9 cellular contexts compared by ENCODE assay signal in genomic region chr1:200039849-200040479, GRCh38. TPM values are rescaled to one million over a fixed set of nuclear protein-coding genes. Genes with fewer than 3 reads are reported as not detected.
DNase-seq lines count a peak whose midpoint lies in the region; ATAC-seq and TF ChIP-seq lines count a peak whose summit lies in the region.
"Had no signal": no experiment of that assay in that cellular context is flagged by ENCODE, and none has a peak within 500 bp of the region (broad histone marks: within the 10 kb centered on the region; RNA-seq: fewer than 3 reads in every experiment).

No MANE protein-coding gene starts in this region.

- H3K9me3 Mint-ChIP-seq in CD14-positive monocyte = peaks cover 0 to 46% (median 24%) of the 10 kb centered on the region in 7 donors

- H3K36me3 Mint-ChIP-seq in CD14-positive monocyte = peaks cover 10 to 11% of the 10 kb centered on the region in 2 donors

- H3K4me1 ChIP-seq in effector memory CD4-positive, alpha-beta T cell (ENCODE audit: control insufficient read depth, insufficient read depth, low read length, poor library complexity, severe bottlenecking) = peaks cover 25% of the 10 kb centered on the region
- peaks cover 41% of the 10 kb centered on the region for H3K4me1 ChIP-seq in neuron (ENCODE audit: insufficient read depth, low read length)

- H3K27me3 Mint-ChIP-seq in CD14-positive monocyte (ENCODE audit: low read depth in 3 of 3) = peaks cover 5 to 50% (median 48%) of the 10 kb centered on the region in 3 donors

- peak overlapping the region; percentile 89 to 95 for H3K4me3 Mint-ChIP-seq in CD14-positive monocyte

- H3K9me3 ChIP-seq in MG63 (no peaks in the 10 kb centered on the region), neuron (ENCODE audit: low read length) (peaks cover 7% of the 10 kb centered on the region)
- H3K9me3 ChIP-seq in effector memory CD4-positive, alpha-beta T cell (ENCODE audit: control insufficient read depth, low read length) = no peaks in the 10 kb centered on the region

- H3K4me3 ChIP-seq in MG63 = peak overlapping the region; percentile 55
- H3K4me3 ChIP-seq in effector memory CD4-positive, alpha-beta T cell (ENCODE audit: insufficient read depth, low read depth, low read length, poor library complexity, severe bottlenecking) = peak overlapping the region; percentile 42
- H3K4me3 ChIP-seq in neuron (ENCODE audit: low read length) = peak overlapping the region; percentile 37

- ATAC-seq in GM18511 (IDR thresholded peaks at IDR 0.05; ENCODE audit: unreplicated experiment) (no peak), GM19467 (IDR thresholded peaks at IDR 0.05; ENCODE audit: unreplicated experiment) (no peak)

- no peak overlapping the region for H3K27ac ChIP-seq in effector memory CD4-positive, alpha-beta T cell (ENCODE audit: insufficient read depth, low read length, poor library complexity, severe bottlenecking)

- H3K27me3 ChIP-seq in MG63 (peaks cover 79% of the 10 kb centered on the region), neuron (ENCODE audit: insufficient read depth, low read length) (peaks cover 78% of the 10 kb centered on the region)
- H3K27me3 ChIP-seq in effector memory CD4-positive, alpha-beta T cell (replicated peaks; ENCODE audit: control insufficient read depth, insufficient read depth, low read length, poor library complexity, severe bottlenecking) = peaks cover 68% of the 10 kb centered on the region

- intact Hi-C loops in CD14-positive monocyte (cut with micrococcal nuclease) = loop anchor here in 1 of 2 donors (10.0 kb wide), 1 partner anchor 355 kb away; no protein-coding TSS in a partner anchor

- no peak for TF ChIP-seq CTCF in CD14-positive monocyte (IDR thresholded peaks at IDR 0.05)

- TF ChIP-seq POLR2A in erythroblast (IDR thresholded peaks at IDR 0.05; ENCODE audit: low read length) = no peak

- H3K27ac Mint-ChIP-seq in CD14-positive monocyte = peak overlapping the region in 1 of 7 donors; percentile 68

- H2AFZ ChIP-seq in neuron (ENCODE audit: low read depth, low read length) = peak overlapping the region; percentile 96

- H3K4me1 Mint-ChIP-seq in CD14-positive monocyte = peaks cover 45% of the 10 kb centered on the region

- no peaks in the 10 kb centered on the region for H3K36me3 ChIP-seq in MG63
- no peaks in the 10 kb centered on the region for H3K36me3 ChIP-seq in effector memory CD4-positive, alpha-beta T cell (ENCODE audit: control insufficient read depth, insufficient read depth, low read length)
- no peaks in the 10 kb centered on the region for H3K36me3 ChIP-seq in neuron (ENCODE audit: insufficient read depth, low read length)

- DNase-seq in CD14-positive monocyte (ENCODE audit: low spot score) = no peak
- no peak for DNase-seq in MG63
- DNase-seq in effector memory CD4-positive, alpha-beta T cell = no peak
- no peak for DNase-seq in erythroblast (lab: John Stamatoyannopoulos, UW)
- no peak for DNase-seq in NCI-H2029 (lab: John Stamatoyannopoulos, UW)
- DNase-seq: NCI-H1930 had no signal

RNA-seq across cellular contexts. Expression of gene NR5A2, which starts 12.5 kb away (rescaled TPM):
- under 1 TPM in 1 of 2 donors, not detected in 1; 0.31 TPM for polyA plus RNA-seq in CD14-positive monocyte
- not detected in 2 replicates for total RNA-seq in MG63 (2014; rRNA removed; shearing (Covaris generic); ENCODE audit: low replicate concordance)
